In genomic region chr7:2165610-2166594, GRCh38 we compare ENCODE assay signal across 13 cellular contexts.
DNase-seq lines count a peak whose midpoint lies in the region; ATAC-seq, FAIRE-seq and TF ChIP-seq lines count a peak whose summit lies in the region.
"Had no signal": no experiment of that assay in that cellular context is flagged by ENCODE, and none has a peak within 500 bp of the region (broad histone marks: within the 10 kb centered on the region; RNA-seq: fewer than 3 reads in every experiment).

No MANE protein-coding gene starts in this region.

- RAD21 ChIA-PET in GM12878 (lab: Charles Lee; ENCODE audit: unreplicated experiment) = interaction anchor here (0.8 to 5.7 kb wide), 7 partner anchors 8 to 76 kb away, joined by 3 to 57 read pairs (median 6); partner anchors contain the start of genes MRM2 and NUDT1

- WGBS in GM12878 (ENCODE audit: insufficient coverage, insufficient replicate concordance, low lambda C conversion rate, missing lambda C conversion rate) = 62% methylated on average over 28 of the region's 28 CpGs
- 85 to 93% (median 91%) methylated on average over 28 of the region's 28 CpGs for WGBS in small intestine, 3 donors

- DNase-seq in Right ventricle myocardium superior = peak; percentile 57
- DNase-seq in left ventricle myocardium inferior = no peak
- DNase-seq in GM12878 (ENCODE audit: low read depth, low spot score) = peak; percentile 79
- DNase-seq in small intestine = no peak
- no peak for DNase-seq in NCI-H2107 (lab: John Stamatoyannopoulos, UW)
- no peak for DNase-seq in activated CD8-positive, alpha-beta T cell treated with anti-CD3 and anti-CD28 coated beads, Interleukin-2, amount 10 ng/mL, durations not matched to agents 7 days and 5 days
- DNase-seq in cerebellum (ENCODE audit: low spot score) = no peak
- DNase-seq: activated CD4-positive, CD25-positive, alpha-beta regulatory T cell treated with anti-CD3 and anti-CD28 coated beads, Interleukin-2, amount 50 U/mL, for 72 hours; NCI-H510A had no signal

- no peak overlapping the region for H3K27ac Mint-ChIP-seq in activated CD8-positive, alpha-beta T cell treated with anti-CD3 and anti-CD28 coated beads, Interleukin-2, amount 10 ng/mL, durations not matched to agents 7 days and 5 days

- TF ChIP-seq CTCF in left ventricle myocardium inferior (IDR thresholded peaks at IDR 0.05; ENCODE audit: borderline replicate concordance) (no peak), GM12878 (IDR thresholded peaks at IDR 0.05 in 2 of 3, conservative IDR thresholded peaks at IDR 0.05 in 1 of 3; ENCODE audit: control insufficient read depth in 2 of 3, extremely low read depth in 1 of 3, insufficient read depth in 1 of 3, low read depth in 3 of 3, low read length in 3 of 3) (no peak)

- TF ChIP-seq RAD21 in GM12878 (IDR thresholded peaks at IDR 0.05; ENCODE audit: insufficient read depth, low read depth, low read length) = no peak

- no peaks in the 10 kb centered on the region for H3K4me1 Mint-ChIP-seq in activated CD8-positive, alpha-beta T cell treated with anti-CD3 and anti-CD28 coated beads, Interleukin-2, amount 10 ng/mL, durations not matched to agents 7 days and 5 days (ENCODE audit: low read depth)

- H3K4me3 ChIP-seq in left ventricle myocardium inferior = no peak overlapping the region
- H3K4me3 ChIP-seq in GM12878 = no peak overlapping the region; the same call in 1 of the 2 replicates
- no peak overlapping the region for H3K4me3 ChIP-seq in small intestine (ENCODE audit: low read depth in 1 of 2, low read length in 2 of 2)
- H3K4me3 ChIP-seq: smooth muscle cell, vagina had no signal

- peak overlapping the region; percentile 52; the same call in 1 of the 2 replicates for H3K9ac ChIP-seq in GM12878 (ENCODE audit: control insufficient read depth, insufficient read depth, low read length)

- H3K36me3 Mint-ChIP-seq in activated CD8-positive, alpha-beta T cell treated with anti-CD3 and anti-CD28 coated beads, Interleukin-2, amount 10 ng/mL, durations not matched to agents 7 days and 5 days (ENCODE audit: low read depth) = no peaks in the 10 kb centered on the region

- ATAC-seq in Right ventricle myocardium superior (ENCODE audit: poor library complexity) (peak; percentile 47), HG02938 (IDR thresholded peaks at IDR 0.05; ENCODE audit: unreplicated experiment) (peak; percentile 94), GM12878 (peak; percentile 95)
- no peak for ATAC-seq in activated CD8-positive, alpha-beta T cell treated with anti-CD3 and anti-CD28 coated beads, Interleukin-2, amount 10 ng/mL, durations not matched to agents 7 days and 5 days

- no peaks in the 10 kb centered on the region for H3K9me3 Mint-ChIP-seq in activated CD8-positive, alpha-beta T cell treated with anti-CD3 and anti-CD28 coated beads, Interleukin-2, amount 10 ng/mL, durations not matched to agents 7 days and 5 days (ENCODE audit: insufficient read depth)

- H3K4me1 ChIP-seq in left ventricle myocardium inferior = peaks cover 12% of the 10 kb centered on the region
- H3K4me1 ChIP-seq in GM12878 (ENCODE audit: control insufficient read depth, insufficient read depth, low read length) = peaks cover 22% of the 10 kb centered on the region
- no peaks in the 10 kb centered on the region for H3K4me1 ChIP-seq in small intestine (ENCODE audit: control insufficient read depth in 2 of 2, insufficient read depth in 1 of 2, low read depth in 1 of 2, low read length in 1 of 2)
- H3K4me1 ChIP-seq: vagina had no signal

- FAIRE-seq in GM12878 (lab: Jason Lieb, UNC) (peak; percentile 95), small intestine (lab: Jason Lieb, UNC) (no peak)
- FAIRE-seq: colon had no signal

- no peaks in the 10 kb centered on the region for H3K79me2 ChIP-seq in GM12878 (ENCODE audit: control insufficient read depth, insufficient read depth, low read length)

- H3K9me3 ChIP-seq in left ventricle myocardium inferior (replicated peaks) (no peaks in the 10 kb centered on the region), GM12878 (replicated peaks; ENCODE audit: control insufficient read depth, insufficient read depth, low read length) (no peaks in the 10 kb centered on the region; the same call in 2 of the 3 replicates), small intestine (ENCODE audit: control insufficient read depth, low read depth) (no peaks in the 10 kb centered on the region)
- H3K9me3 ChIP-seq: vagina had no signal

- H3K4me3 Mint-ChIP-seq in activated CD8-positive, alpha-beta T cell treated with anti-CD3 and anti-CD28 coated beads, Interleukin-2, amount 10 ng/mL, durations not matched to agents 7 days and 5 days = no peak overlapping the region

- peaks cover 9% of the 10 kb centered on the region for H3K36me3 ChIP-seq in left ventricle myocardium inferior
- H3K36me3 ChIP-seq in GM12878 (ENCODE audit: control insufficient read depth in 2 of 2, insufficient read depth in 2 of 2, low read length in 1 of 2) = peaks cover 0 to 6% of the 10 kb centered on the region in 2 experiments; a peak in 3 of 4 replicates
- H3K36me3 ChIP-seq in small intestine (ENCODE audit: control insufficient read depth in 2 of 2, insufficient read depth in 2 of 2, low read length in 2 of 2) = no peaks in the 10 kb centered on the region
- H3K36me3 ChIP-seq: vagina had no signal

- no peak overlapping the region for H2AFZ ChIP-seq in GM12878 (ENCODE audit: control insufficient read depth, low read depth, low read length)

- POLR2A ChIA-PET in GM12878 (lab: Charles Lee) = interaction anchor here (0.6 to 4.9 kb wide), 6 partner anchors 9 to 134 kb away, joined by 3 to 25 read pairs (median 4); no protein-coding TSS in a partner anchor
- POLR2A ChIA-PET in activated CD8-positive, alpha-beta T cell treated with anti-CD3 and anti-CD28 coated beads, Interleukin-2, amount 10 ng/mL, durations not matched to agents 7 days and 5 days (lab: Charles Lee) = no interaction called here

- SMC1A ChIA-PET in GM12878 (lab: Charles Lee; ENCODE audit: uncharacterized antibody, unreplicated experiment) = interaction anchor here (0.6 to 5.2 kb wide), 10 partner anchors 8 to 226 kb away, joined by 3 to 56 read pairs (median 4); no protein-coding TSS in a partner anchor

- intact Hi-C loops in Right ventricle myocardium superior (cut with DNase I) = no loop called here
- intact Hi-C loops in left ventricle myocardium inferior (cut with micrococcal nuclease) = no loop called here
- intact Hi-C loops in GM12878 (cut with micrococcal nuclease; ENCODE audit: unreplicated experiment) = loop anchor here (5.0 kb wide), 1 partner anchor 64 kb away; no protein-coding TSS in a partner anchor

- TSS peak; percentile 62 for BruUV-seq in GM12878 (replicated peaks; lab: Mats Ljungman, UMichigan)

- no peak overlapping the region for H3K27ac ChIP-seq in left ventricle myocardium inferior (replicated peaks)
- peak overlapping the region; percentile 74 for H3K27ac ChIP-seq in GM12878 (ENCODE audit: control insufficient read depth, insufficient read depth)
- H3K27ac ChIP-seq in small intestine (ENCODE audit: low read depth in 1 of 2, low read length in 1 of 2) = no peak overlapping the region
- H3K27ac ChIP-seq: vagina had no signal

- H3K4me2 ChIP-seq in GM12878 (ENCODE audit: control insufficient read depth, insufficient read depth) = peak overlapping the region; percentile 59
- H3K4me2 ChIP-seq: smooth muscle cell had no signal

- peak; percentile 93 to 97 for TF ChIP-seq EP300 in GM12878 (IDR thresholded peaks at IDR 0.05; ENCODE audit: borderline replicate concordance in 1 of 2, control insufficient read depth in 1 of 2, low read depth in 2 of 2, low read length in 2 of 2)

- H3K27me3 ChIP-seq in left ventricle myocardium inferior (ENCODE audit: low read depth) (no peaks in the 10 kb centered on the region), GM12878 (replicated peaks in 1 of 2; ENCODE audit: control insufficient read depth in 2 of 2, insufficient read depth in 2 of 2, low read length in 1 of 2) (no peaks in the 10 kb centered on the region), small intestine (ENCODE audit: control insufficient read depth in 2 of 2, insufficient read depth in 2 of 2, low read length in 2 of 2) (no peaks in the 10 kb centered on the region)
- H3K27me3 ChIP-seq: vagina had no signal

- no peak for TF ChIP-seq POLR2A in GM12878 (IDR thresholded peaks at IDR 0.05; ENCODE audit: low read depth, low read length)

- no peaks in the 10 kb centered on the region for H3K27me3 Mint-ChIP-seq in activated CD8-positive, alpha-beta T cell treated with anti-CD3 and anti-CD28 coated beads, Interleukin-2, amount 10 ng/mL, durations not matched to agents 7 days and 5 days (ENCODE audit: low read depth)

- in situ Hi-C loops in GM12878 (cut with MboI) = no loop called here

- H4K20me1 ChIP-seq in GM12878 (ENCODE audit: control insufficient read depth, insufficient read depth) = no peaks in the 10 kb centered on the region

- CTCF ChIA-PET in GM12878 (lab: Yijun Ruan, JAX) = interaction anchor here (0.6 to 2.3 kb wide), 11 partner anchors 8 to 251 kb away, joined by 3 to 12 read pairs (median 3); no protein-coding TSS in a partner anchor
- CTCF ChIA-PET in activated CD8-positive, alpha-beta T cell treated with anti-CD3 and anti-CD28 coated beads, Interleukin-2, amount 10 ng/mL, durations not matched to agents 7 days and 5 days (lab: Charles Lee) = interaction anchor here (1.1 kb wide), 1 partner anchor 8 kb away, joined by 4 read pairs; no protein-coding TSS in a partner anchor

TF ChIP-seq in GM12878, 131 proteins besides CTCF, POLR2A, EP300 and RAD21 (continues in another document):
- TF ChIP-seq NFXL1 (IDR thresholded peaks at IDR 0.05; ENCODE audit: borderline replicate concordance) (no peak), SIX5 (IDR thresholded peaks at IDR 0.05; ENCODE audit: low read depth, low read length, severe bottlenecking) (no peak), ZNF384 (IDR thresholded peaks at IDR 0.05; ENCODE audit: borderline replicate concordance, low read depth, low read length) (no peak), YY1 (IDR thresholded peaks at IDR 0.05; ENCODE audit: low read depth, low read length) (0 out of 2 replicates have a peak, but pooled peaks have one; percentile 34), HDGF (IDR thresholded peaks at IDR 0.05) (peak; percentile 49)

Comparison
In these comparisons a context has a peak if more than half of its experiments do, and no peak if none do; other contexts are left out.
1. DNase-seq: peak in Right ventricle myocardium superior (single experiment) and GM12878 (single experiment); none in left ventricle myocardium inferior (single experiment), small intestine (single experiment), NCI-H2107 (single experiment), activated CD8-positive, alpha-beta T cell treated with anti-CD3 and anti-CD28 coated beads, Interleukin-2, amount 10 ng/mL, durations not matched to agents 7 days and 5 days (single experiment) and cerebellum (single experiment).